ENCODE assay signal across 10 cellular contexts in genomic region chr12:10243803-10244520, GRCh38. TPM values are rescaled to one million over a fixed set of nuclear protein-coding genes. Genes with fewer than 3 reads are reported as not detected.
A peak's percentile ranks its signal among the peaks of the same experiment; 100 is the strongest.
DNase-seq lines count a peak whose midpoint lies in the region; ATAC-seq, FAIRE-seq and TF ChIP-seq lines count a peak whose summit lies in the region.
"Had no signal": no experiment of that assay in that cellular context is flagged by ENCODE, and none has a peak within 500 bp of the region (broad histone marks: within the 10 kb centered on the region; RNA-seq: fewer than 3 reads in every experiment).

No MANE protein-coding gene starts in this region.

- intact Hi-C loops in Panc1 (cut with micrococcal nuclease; ENCODE audit: unreplicated experiment) = no loop called here
- intact Hi-C loops in breast epithelium (cut with DNase I; ENCODE audit: low total_unique reads) = loop anchor here (10.0 kb wide), 1 partner anchor 859 kb away; no protein-coding TSS in a partner anchor

- no peak for TF ChIP-seq POLR2A in breast epithelium (IDR thresholded peaks at IDR 0.05)

- no peaks in the 10 kb centered on the region for H3K9me3 ChIP-seq in Panc1 (ENCODE audit: control insufficient read depth, insufficient read depth, low read depth, low read length)
- H3K9me3 ChIP-seq in thoracic aorta = no peaks in the 10 kb centered on the region
- H3K9me3 ChIP-seq in breast epithelium = no peaks in the 10 kb centered on the region

- peak overlapping the region; percentile 62 for H3K4me3 Mint-ChIP-seq in activated T-cell treated with anti-CD3 and anti-CD28 coated beads, Interleukin-2, amount 50 U/mL, for 4 hours
- H3K4me3 Mint-ChIP-seq: nephron had no signal

- H3K9me3 Mint-ChIP-seq in activated T-cell treated with anti-CD3 and anti-CD28 coated beads, Interleukin-2, amount 50 U/mL, for 4 hours = no peaks in the 10 kb centered on the region
- H3K9me3 Mint-ChIP-seq: nephron had no signal

- peaks cover 18% of the 10 kb centered on the region for H3K4me1 Mint-ChIP-seq in activated T-cell treated with anti-CD3 and anti-CD28 coated beads, Interleukin-2, amount 50 U/mL, for 4 hours (ENCODE audit: low read depth)
- H3K4me1 Mint-ChIP-seq: nephron had no signal

- TF ChIP-seq CTCF in Panc1 (IDR thresholded peaks at IDR 0.05) = no peak
- TF ChIP-seq CTCF in thoracic aorta (IDR thresholded peaks at IDR 0.05) = no peak
- TF ChIP-seq CTCF in breast epithelium (IDR thresholded peaks at IDR 0.05) = no peak
- no peak for TF ChIP-seq CTCF in GM10266 (IDR thresholded peaks at IDR 0.05; ENCODE audit: control insufficient read depth, insufficient read depth, low read depth, missing control alignments)

- POLR2A ChIA-PET in Panc1 (lab: Charles Lee) = no interaction called here

- H3K36me3 Mint-ChIP-seq in activated T-cell treated with anti-CD3 and anti-CD28 coated beads, Interleukin-2, amount 50 U/mL, for 4 hours (ENCODE audit: insufficient read depth) = no peaks in the 10 kb centered on the region

- in situ Hi-C loops in Panc1 (cut with HindIII; ENCODE audit: low pct_unique_long_range_greater_than_20kb, low sequenced_read_pairs) = no loop called here

- BruUV-seq in Panc1 (replicated peaks; lab: Mats Ljungman, UMichigan) = no TSS peak

- H3K27ac ChIP-seq in Panc1 (ENCODE audit: low read length) (0 out of 2 replicates have a peak overlapping the region, but pooled peaks have one; percentile 7), thoracic aorta (no peak overlapping the region), breast epithelium (no peak overlapping the region)

- no peaks in the 10 kb centered on the region for H3K4me1 ChIP-seq in Panc1 (ENCODE audit: control insufficient read depth, insufficient read depth, low read length)
- no peaks in the 10 kb centered on the region for H3K4me1 ChIP-seq in thoracic aorta (ENCODE audit: control insufficient read depth in 1 of 2, low read depth in 2 of 2)
- H3K4me1 ChIP-seq in breast epithelium = no peaks in the 10 kb centered on the region

- H3K36me3 ChIP-seq in Panc1 (ENCODE audit: control insufficient read depth, insufficient read depth, low read length) = no peaks in the 10 kb centered on the region
- H3K36me3 ChIP-seq in thoracic aorta = no peaks in the 10 kb centered on the region
- H3K36me3 ChIP-seq in breast epithelium = no peaks in the 10 kb centered on the region

- no peak for FAIRE-seq in urothelium cell line (lab: Jason Lieb, UNC)

- peaks cover 4% of the 10 kb centered on the region for H3K27me3 Mint-ChIP-seq in activated T-cell treated with anti-CD3 and anti-CD28 coated beads, Interleukin-2, amount 50 U/mL, for 4 hours (ENCODE audit: low read depth)

- CTCF ChIA-PET in Panc1 (lab: Charles Lee) = no interaction called here

- peak; percentile 48 for ATAC-seq in activated T-cell treated with anti-CD3 and anti-CD28 coated beads, Interleukin-2, amount 50 U/mL, for 4 hours
- ATAC-seq in HG02981 (IDR thresholded peaks at IDR 0.05; ENCODE audit: unreplicated experiment) = peak; percentile 79
- ATAC-seq in Panc1 = no peak
- ATAC-seq in thoracic aorta (ENCODE audit: insufficient number of reproducible peaks, low FRiP score, low read depth) = no peak

- H3K4me3 ChIP-seq in Panc1 (ENCODE audit: low read depth in 2 of 2, low read length in 2 of 2) = no peak overlapping the region; a peak in 1 of 4 replicates
- H3K4me3 ChIP-seq in thoracic aorta = peak overlapping the region; percentile 44
- H3K4me3 ChIP-seq in breast epithelium = no peak overlapping the region

- H3K27me3 ChIP-seq in Panc1 (ENCODE audit: control insufficient read depth, insufficient read depth, low read length) = no peaks in the 10 kb centered on the region
- no peaks in the 10 kb centered on the region for H3K27me3 ChIP-seq in thoracic aorta (replicated peaks; ENCODE audit: insufficient read depth)
- H3K27me3 ChIP-seq in breast epithelium = no peaks in the 10 kb centered on the region

- no peak for DNase-seq in activated T-cell treated with anti-CD3 and anti-CD28 coated beads, Interleukin-2, amount 50 U/mL, for 4 hours
- no peak for DNase-seq in activated T-cell treated with anti-CD3 and anti-CD28 coated beads, Interleukin-2, amount 50 U/mL, for 48 hours
- no peak for DNase-seq in Panc1 (ENCODE audit: low read depth, low spot score)
- DNase-seq in thoracic aorta (ENCODE audit: low spot score) = no peak
- DNase-seq in breast epithelium (ENCODE audit: low spot score in 2 of 2) = no peak
- DNase-seq in urothelium cell line (ENCODE audit: low spot score) = no peak
- no peak for DNase-seq in GM10266 (ENCODE audit: extremely low spot score)
- DNase-seq: NCI-H510A had no signal

RNA-seq across cellular contexts. Expression of gene GABARAPL1, which starts 31.3 kb away (rescaled TPM):
- 10 to 100 TPM in 1 of 3 donors, 1 to 10 TPM in 2; 6.3 to 10.4 (median 9.3) TPM for total RNA-seq in activated T-cell treated with anti-CD3 and anti-CD28 coated beads, Interleukin-2, amount 50 U/mL, for 4 hours
- 24.1 TPM for total RNA-seq in Panc1 (2021; ENCODE audit: unreplicated experiment)
- 30.0 TPM for polyA plus RNA-seq in Panc1 (2012; ENCODE audit: insufficient read length)
- total RNA-seq in thoracic aorta = 100 to 1,000 TPM in 1 of 2 donors, 10 to 100 TPM in 1; 86.1 to 114 TPM
- total RNA-seq in breast epithelium = 100 to 1,000 TPM; 146 to 182 (median 155) TPM

Comparison
In these comparisons a context has a peak if more than half of its experiments do, and no peak if none do; other contexts are left out.
1. ATAC-seq: peak in activated T-cell treated with anti-CD3 and anti-CD28 coated beads, Interleukin-2, amount 50 U/mL, for 4 hours (2 of 2) and HG02981 (single experiment); none in Panc1 (single experiment) and thoracic aorta (single experiment).